12 cellular contexts compared by ENCODE assay signal in the genomic region with DNA sequence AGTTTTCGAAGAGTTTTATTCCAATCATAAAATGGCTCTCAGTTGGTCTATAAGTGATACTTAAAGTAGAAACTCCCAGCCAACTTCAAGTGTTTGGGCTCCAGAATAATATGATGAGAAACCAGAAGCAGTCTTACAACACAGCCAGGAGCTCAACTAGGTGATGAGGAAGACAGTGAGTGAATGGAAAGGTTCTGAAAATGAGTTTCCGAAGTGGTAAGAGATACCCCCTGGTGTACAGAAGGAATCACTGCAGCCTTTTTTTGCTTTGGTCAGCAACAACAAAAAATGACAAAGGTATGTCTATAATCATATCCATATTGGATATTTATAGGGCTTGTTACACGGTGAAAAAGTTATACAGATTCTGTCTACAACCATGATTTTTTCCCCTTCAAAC. TPM values are rescaled to one million over a fixed set of nuclear protein-coding genes. Genes with fewer than 3 reads are reported as not detected.
DNase-seq lines count a peak whose midpoint lies in the region; ATAC-seq and TF ChIP-seq lines count a peak whose summit lies in the region.
"Had no signal": no experiment of that assay in that cellular context is flagged by ENCODE, and none has a peak within 500 bp of the region (broad histone marks: within the 10 kb centered on the region; RNA-seq: fewer than 3 reads in every experiment).

No MANE protein-coding gene starts in this region.

- no peaks in the 10 kb centered on the region for H3K36me3 ChIP-seq in NT2/D1 (ENCODE audit: insufficient read depth, insufficient read length, low read length)
- H3K36me3 ChIP-seq: esophagus squamous epithelium had no signal

- H3K4me1 ChIP-seq in NT2/D1 (ENCODE audit: insufficient read depth, insufficient read length) = no peaks in the 10 kb centered on the region
- H3K4me1 ChIP-seq: esophagus squamous epithelium had no signal

- CTCF ChIA-PET in activated CD8-positive, alpha-beta T cell treated with anti-CD3 and anti-CD28 coated beads for 36 hours (lab: Charles Lee) = interaction anchor here (1.0 kb wide), 1 partner anchor 21 kb away, joined by 3 read pairs; no protein-coding TSS in a partner anchor
- CTCF ChIA-PET in activated CD8-positive, alpha-beta T cell treated with anti-CD3 and anti-CD28 coated beads, Interleukin-2, amount 10 ng/mL, durations not matched to agents 7 days and 5 days (lab: Charles Lee) = no interaction called here

- peak; percentile 48 for TF ChIP-seq CTCF in activated CD8-positive, alpha-beta T cell treated with anti-CD3 and anti-CD28 coated beads for 36 hours (IDR thresholded peaks at IDR 0.05)
- peak in 30 of 56 donors; percentile 12 to 53 (median 37) for TF ChIP-seq CTCF in dorsolateral prefrontal cortex (IDR thresholded peaks at IDR 0.05 in 54 of 56, conservative IDR thresholded peaks at IDR 0.05 in 2 of 56; ENCODE audit: low read depth in 1 of 56, partially characterized antibody in 56 of 56)
- TF ChIP-seq CTCF in type B pancreatic cell (conservative IDR thresholded peaks at IDR 0.05) = peak; percentile 74
- TF ChIP-seq CTCF in GM20000 (IDR thresholded peaks at IDR 0.05; ENCODE audit: extremely low read depth, missing control alignments) = no peak

- H3K4me1 Mint-ChIP-seq in activated CD8-positive, alpha-beta T cell treated with anti-CD3 and anti-CD28 coated beads for 36 hours (ENCODE audit: low read depth) = no peaks in the 10 kb centered on the region
- H3K4me1 Mint-ChIP-seq in activated CD8-positive, alpha-beta T cell treated with anti-CD3 and anti-CD28 coated beads, Interleukin-2, amount 10 ng/mL, durations not matched to agents 7 days and 5 days (ENCODE audit: low read depth) = no peaks in the 10 kb centered on the region
- peaks cover 11% of the 10 kb centered on the region for H3K4me1 Mint-ChIP-seq in type B pancreatic cell (ENCODE audit: unreplicated experiment)
- H3K4me1 Mint-ChIP-seq: activated naive CD4-positive, alpha-beta T cell treated with anti-CD3 and anti-CD28 coated beads, Interleukin-2, amount 50 U/mL, for 24 hours had no signal

- H3K4me3 Mint-ChIP-seq in activated CD8-positive, alpha-beta T cell treated with anti-CD3 and anti-CD28 coated beads for 36 hours = no peak overlapping the region
- H3K4me3 Mint-ChIP-seq in activated CD8-positive, alpha-beta T cell treated with anti-CD3 and anti-CD28 coated beads, Interleukin-2, amount 10 ng/mL, durations not matched to agents 7 days and 5 days = no peak overlapping the region
- no peak overlapping the region for H3K4me3 Mint-ChIP-seq in type B pancreatic cell
- H3K4me3 Mint-ChIP-seq: activated naive CD4-positive, alpha-beta T cell treated with anti-CD3 and anti-CD28 coated beads, Interleukin-2, amount 50 U/mL, for 24 hours had no signal

- H3K27me3 ChIP-seq in NT2/D1 (ENCODE audit: insufficient read depth, insufficient read length) = no peaks in the 10 kb centered on the region
- peaks cover 0 to 8% (median 0%) of the 10 kb centered on the region in 45 donors for H3K27me3 ChIP-seq in dorsolateral prefrontal cortex
- H3K27me3 ChIP-seq: esophagus squamous epithelium had no signal

- H3K36me3 Mint-ChIP-seq in activated CD8-positive, alpha-beta T cell treated with anti-CD3 and anti-CD28 coated beads for 36 hours (ENCODE audit: low read depth) = no peaks in the 10 kb centered on the region
- no peaks in the 10 kb centered on the region for H3K36me3 Mint-ChIP-seq in activated CD8-positive, alpha-beta T cell treated with anti-CD3 and anti-CD28 coated beads, Interleukin-2, amount 10 ng/mL, durations not matched to agents 7 days and 5 days (ENCODE audit: low read depth)
- peaks cover 3% of the 10 kb centered on the region for H3K36me3 Mint-ChIP-seq in type B pancreatic cell

- no peaks in the 10 kb centered on the region for H3K9me3 Mint-ChIP-seq in activated CD8-positive, alpha-beta T cell treated with anti-CD3 and anti-CD28 coated beads for 36 hours
- no peaks in the 10 kb centered on the region for H3K9me3 Mint-ChIP-seq in activated CD8-positive, alpha-beta T cell treated with anti-CD3 and anti-CD28 coated beads, Interleukin-2, amount 10 ng/mL, durations not matched to agents 7 days and 5 days (ENCODE audit: insufficient read depth)
- H3K9me3 Mint-ChIP-seq in type B pancreatic cell = peaks cover 3% of the 10 kb centered on the region
- H3K9me3 Mint-ChIP-seq: activated naive CD4-positive, alpha-beta T cell treated with anti-CD3 and anti-CD28 coated beads, Interleukin-2, amount 50 U/mL, for 24 hours had no signal

- H3K27ac ChIP-seq in dorsolateral prefrontal cortex = no peak overlapping the region
- H3K27ac ChIP-seq: esophagus squamous epithelium had no signal

- H3K9ac ChIP-seq in NT2/D1 (ENCODE audit: insufficient read length, low read depth) = no peak overlapping the region

- ATAC-seq in activated CD8-positive, alpha-beta T cell treated with anti-CD3 and anti-CD28 coated beads for 36 hours = no peak
- ATAC-seq in activated CD8-positive, alpha-beta T cell treated with anti-CD3 and anti-CD28 coated beads, Interleukin-2, amount 10 ng/mL, durations not matched to agents 7 days and 5 days = no peak
- no peak for ATAC-seq in HG02623 (IDR thresholded peaks at IDR 0.05; ENCODE audit: unreplicated experiment)

- H3K27me3 Mint-ChIP-seq in activated CD8-positive, alpha-beta T cell treated with anti-CD3 and anti-CD28 coated beads for 36 hours = peaks cover 3% of the 10 kb centered on the region
- H3K27me3 Mint-ChIP-seq in activated CD8-positive, alpha-beta T cell treated with anti-CD3 and anti-CD28 coated beads, Interleukin-2, amount 10 ng/mL, durations not matched to agents 7 days and 5 days (ENCODE audit: low read depth) = no peaks in the 10 kb centered on the region
- H3K27me3 Mint-ChIP-seq in type B pancreatic cell = no peaks in the 10 kb centered on the region

- POLR2A ChIA-PET in activated CD8-positive, alpha-beta T cell treated with anti-CD3 and anti-CD28 coated beads for 36 hours (lab: Charles Lee) = no interaction called here
- POLR2A ChIA-PET in activated CD8-positive, alpha-beta T cell treated with anti-CD3 and anti-CD28 coated beads, Interleukin-2, amount 10 ng/mL, durations not matched to agents 7 days and 5 days (lab: Charles Lee) = no interaction called here

- DNase-seq in activated CD8-positive, alpha-beta T cell treated with anti-CD3 and anti-CD28 coated beads for 36 hours = no peak
- DNase-seq in activated CD8-positive, alpha-beta T cell treated with anti-CD3 and anti-CD28 coated beads, Interleukin-2, amount 10 ng/mL, durations not matched to agents 7 days and 5 days = no peak
- DNase-seq in NT2/D1 (ENCODE audit: low read depth, low spot score) = peak; percentile 18
- no peak for DNase-seq in dorsolateral prefrontal cortex
- DNase-seq in type B pancreatic cell (ENCODE audit: extremely low spot score, unreplicated experiment) = no peak
- no peak for DNase-seq in GM20000 (ENCODE audit: low spot score)
- DNase-seq in activated gamma-delta T cell (lab: John Stamatoyannopoulos, UW) = no peak
- DNase-seq: esophagus squamous epithelium, NCI-H187 treated with DMSO at 0.1 percent for 48 hours had no signal

- no peak overlapping the region for H3K27ac Mint-ChIP-seq in activated CD8-positive, alpha-beta T cell treated with anti-CD3 and anti-CD28 coated beads for 36 hours
- no peak overlapping the region for H3K27ac Mint-ChIP-seq in activated CD8-positive, alpha-beta T cell treated with anti-CD3 and anti-CD28 coated beads, Interleukin-2, amount 10 ng/mL, durations not matched to agents 7 days and 5 days
- H3K27ac Mint-ChIP-seq in type B pancreatic cell = no peak overlapping the region
- H3K27ac Mint-ChIP-seq: activated naive CD4-positive, alpha-beta T cell treated with anti-CD3 and anti-CD28 coated beads, Interleukin-2, amount 50 U/mL, for 24 hours had no signal

- H3K9me3 ChIP-seq in NT2/D1 (ENCODE audit: insufficient read depth, low read length) = no peaks in the 10 kb centered on the region
- H3K9me3 ChIP-seq: esophagus squamous epithelium had no signal

- no peak overlapping the region for H3K4me3 ChIP-seq in NT2/D1 (ENCODE audit: insufficient read length, low read depth)
- no peak overlapping the region for H3K4me3 ChIP-seq in dorsolateral prefrontal cortex
- H3K4me3 ChIP-seq: esophagus squamous epithelium had no signal

- intact Hi-C loops in activated CD8-positive, alpha-beta T cell treated with anti-CD3 and anti-CD28 coated beads for 36 hours (cut with micrococcal nuclease) = no loop called here
- intact Hi-C loops in dorsolateral prefrontal cortex (cut with DNase I) = no loop called here

RNA-seq across cellular contexts. Expression of a gene that starts 16.5 kb away (rescaled TPM):
- not detected for total RNA-seq in activated CD8-positive, alpha-beta T cell treated with anti-CD3 and anti-CD28 coated beads for 36 hours
- not detected for total RNA-seq in activated CD8-positive, alpha-beta T cell treated with anti-CD3 and anti-CD28 coated beads, Interleukin-2, amount 10 ng/mL, durations not matched to agents 7 days and 5 days
- total RNA-seq in dorsolateral prefrontal cortex = not detected
- 1.0 and 1.1 TPM in 2 replicates for total RNA-seq in type B pancreatic cell (ENCODE audit: low replicate concordance)
- total RNA-seq: esophagus squamous epithelium, temporal lobe had no signal

RNA-seq across cellular contexts. Expression of a gene that starts 23.5 kb away (rescaled TPM):
- total RNA-seq in activated CD8-positive, alpha-beta T cell treated with anti-CD3 and anti-CD28 coated beads for 36 hours = not detected
- not detected for total RNA-seq in activated CD8-positive, alpha-beta T cell treated with anti-CD3 and anti-CD28 coated beads, Interleukin-2, amount 10 ng/mL, durations not matched to agents 7 days and 5 days
- total RNA-seq in dorsolateral prefrontal cortex (not detected), type B pancreatic cell (ENCODE audit: low replicate concordance) (not detected in 2 replicates)
- total RNA-seq: esophagus squamous epithelium, temporal lobe had no signal

RNA-seq across cellular contexts. Expression of a gene that starts 23.6 kb away (rescaled TPM):
- total RNA-seq in activated CD8-positive, alpha-beta T cell treated with anti-CD3 and anti-CD28 coated beads for 36 hours = not detected
- total RNA-seq in activated CD8-positive, alpha-beta T cell treated with anti-CD3 and anti-CD28 coated beads, Interleukin-2, amount 10 ng/mL, durations not matched to agents 7 days and 5 days = not detected
- total RNA-seq in dorsolateral prefrontal cortex (not detected), type B pancreatic cell (ENCODE audit: low replicate concordance) (not detected in 2 replicates)
- total RNA-seq: esophagus squamous epithelium, temporal lobe had no signal

RNA-seq across cellular contexts. Expression of a gene that starts 28.1 kb away (rescaled TPM):
- total RNA-seq in activated CD8-positive, alpha-beta T cell treated with anti-CD3 and anti-CD28 coated beads for 36 hours = not detected
- not detected for total RNA-seq in activated CD8-positive, alpha-beta T cell treated with anti-CD3 and anti-CD28 coated beads, Interleukin-2, amount 10 ng/mL, durations not matched to agents 7 days and 5 days
- total RNA-seq in dorsolateral prefrontal cortex (not detected), type B pancreatic cell (ENCODE audit: low replicate concordance) (not detected in 2 replicates)
- total RNA-seq: esophagus squamous epithelium, temporal lobe had no signal

RNA-seq across cellular contexts. Expression of a gene that starts 33.3 kb away (rescaled TPM):
- total RNA-seq in activated CD8-positive, alpha-beta T cell treated with anti-CD3 and anti-CD28 coated beads for 36 hours = not detected
- total RNA-seq in activated CD8-positive, alpha-beta T cell treated with anti-CD3 and anti-CD28 coated beads, Interleukin-2, amount 10 ng/mL, durations not matched to agents 7 days and 5 days = not detected
- total RNA-seq in dorsolateral prefrontal cortex (not detected), type B pancreatic cell (ENCODE audit: low replicate concordance) (not detected in 2 replicates)
- total RNA-seq: esophagus squamous epithelium, temporal lobe had no signal
